In the genomic region with DNA sequence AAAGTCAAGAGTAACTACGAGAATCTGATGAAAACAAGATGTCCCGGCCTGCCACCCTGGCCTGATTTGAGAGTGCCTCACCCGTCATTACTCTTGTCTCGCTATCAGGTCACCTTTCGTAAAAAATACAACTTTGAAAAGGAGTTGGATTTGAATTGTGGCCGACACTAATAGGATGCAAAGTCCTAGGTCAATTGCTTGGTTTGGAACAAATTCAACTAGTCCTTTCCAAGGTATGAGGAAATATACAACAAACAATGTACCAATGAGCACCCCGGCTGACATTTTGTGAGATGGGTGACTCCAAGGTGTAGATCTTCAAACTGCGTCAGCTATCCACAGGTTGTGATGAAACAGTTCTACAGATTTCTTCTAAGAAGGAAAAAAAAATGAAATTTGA, we compare ENCODE assay signal across 17 cellular contexts.
"Had no signal": no experiment of that assay in that cellular context is flagged by ENCODE, and none has a peak within 500 bp of the region (broad histone marks: within the 10 kb centered on the region; RNA-seq: fewer than 3 reads in every experiment).

No MANE protein-coding gene starts in this region.

- H3K9me3 Mint-ChIP-seq: activated CD4-positive, alpha-beta memory T cell treated with anti-CD3 and anti-CD28 coated beads, Interleukin-2, amount 10 ng/mL, durations not matched to agents 7 days and 5 days; activated naive CD8-positive, alpha-beta T cell treated with anti-CD3 and anti-CD28 coated beads, Interleukin-2, amount 10 ng/mL, durations not matched to agents 7 days and 5 days; immature natural killer cell; stimulated activated effector memory CD8-positive, alpha-beta T cell treated with anti-CD3 and anti-CD28 coated beads, Interleukin-12 subunit alpha, Interleukin-12 subunit beta, amount 100 ng/mL, for 72 hours had no signal

- H3K9me3 ChIP-seq: pancreas, SJSA1 had no signal

- H3K27me3 Mint-ChIP-seq: activated CD4-positive, alpha-beta memory T cell treated with anti-CD3 and anti-CD28 coated beads, Interleukin-2, amount 10 ng/mL, durations not matched to agents 7 days and 5 days; activated naive CD8-positive, alpha-beta T cell treated with anti-CD3 and anti-CD28 coated beads, Interleukin-2, amount 10 ng/mL, durations not matched to agents 7 days and 5 days had no signal

- ATAC-seq: esophagus mucosa; pancreas; stimulated activated effector memory CD8-positive, alpha-beta T cell treated with anti-CD3 and anti-CD28 coated beads, Interleukin-12 subunit alpha, Interleukin-12 subunit beta, amount 100 ng/mL, for 72 hours had no signal

- H3K36me3 ChIP-seq: pancreas, SJSA1 had no signal

- DNase-seq: activated CD4-positive, alpha-beta memory T cell treated with anti-CD3 and anti-CD28 coated beads, Interleukin-2, amount 10 ng/mL, durations not matched to agents 7 days and 5 days; activated CD4-positive, alpha-beta T cell treated with anti-CD3 and anti-CD28 coated beads for 1 hour; activated CD8-positive, alpha-beta memory T cell treated with anti-CD3 and anti-CD28 coated beads, Interleukin-2, amount 50 U/mL, for 4 hours; activated naive CD8-positive, alpha-beta T cell treated with anti-CD3 and anti-CD28 coated beads, Interleukin-2, amount 10 ng/mL, durations not matched to agents 7 days and 5 days; aorta; dorsolateral prefrontal cortex; foreskin fibroblast; glutamatergic neuron; immature natural killer cell; mammary epithelial cell; pancreas; T-helper 9 cell had no signal

- H3K4me3 Mint-ChIP-seq: activated CD4-positive, alpha-beta memory T cell treated with anti-CD3 and anti-CD28 coated beads, Interleukin-2, amount 10 ng/mL, durations not matched to agents 7 days and 5 days; activated naive CD8-positive, alpha-beta T cell treated with anti-CD3 and anti-CD28 coated beads, Interleukin-2, amount 10 ng/mL, durations not matched to agents 7 days and 5 days; immature natural killer cell; neural crest cell; stimulated activated effector memory CD8-positive, alpha-beta T cell treated with anti-CD3 and anti-CD28 coated beads, Interleukin-12 subunit alpha, Interleukin-12 subunit beta, amount 100 ng/mL, for 72 hours had no signal

- H3K27ac ChIP-seq: dorsolateral prefrontal cortex, pancreas, SJSA1 had no signal

- H3K27me3 ChIP-seq: dorsolateral prefrontal cortex, pancreas, SJSA1 had no signal

- H3K4me3 ChIP-seq: dorsolateral prefrontal cortex, pancreas, SJSA1, smooth muscle cell had no signal

- H3K27ac Mint-ChIP-seq: activated naive CD8-positive, alpha-beta T cell treated with anti-CD3 and anti-CD28 coated beads, Interleukin-2, amount 10 ng/mL, durations not matched to agents 7 days and 5 days had no signal
